33 cellular contexts compared by ENCODE assay signal in the genomic region with DNA sequence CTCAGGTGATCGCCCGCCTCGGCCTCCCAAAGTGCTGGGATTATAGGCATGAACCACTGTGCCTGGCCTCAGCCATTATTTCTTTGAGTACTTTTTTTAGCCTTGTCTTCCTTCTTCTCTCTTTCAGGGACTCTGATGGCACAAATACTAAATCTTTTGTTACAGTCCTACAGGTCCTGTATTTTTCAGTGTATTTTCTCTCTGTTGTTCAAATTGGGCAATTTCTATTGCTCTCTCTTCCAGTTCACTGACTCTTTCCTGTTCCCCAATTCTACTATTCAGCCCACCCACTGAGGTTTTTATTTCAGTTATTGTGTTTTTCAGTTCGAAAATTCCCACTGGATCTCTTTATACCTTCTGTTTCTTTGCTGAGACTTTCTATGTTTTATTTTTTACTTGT.
"Had no signal": no experiment of that assay in that cellular context is flagged by ENCODE, and none has a peak within 500 bp of the region (broad histone marks: within the 10 kb centered on the region; RNA-seq: fewer than 3 reads in every experiment).

No MANE protein-coding gene starts in this region.

- ATAC-seq: activated CD4-positive, alpha-beta T cell treated with anti-CD3 and anti-CD28 coated beads for 36 hours; activated CD8-positive, alpha-beta memory T cell treated with anti-CD3 and anti-CD28 coated beads, Interleukin-2, amount 10 ng/mL, durations not matched to agents 7 days and 5 days; activated CD8-positive, alpha-beta T cell treated with anti-CD3 and anti-CD28 coated beads, Interleukin-2, amount 10 ng/mL, durations not matched to agents 7 days and 5 days; activated naive CD8-positive, alpha-beta T cell treated with anti-CD3 and anti-CD28 coated beads, Interleukin-2, amount 50 U/mL, for 24 hours; body of pancreas; effector memory CD8-positive, alpha-beta T cell; foreskin keratinocyte; gastrocnemius medialis; heart left ventricle had no signal

- H3K36me3 Mint-ChIP-seq: activated CD4-positive, alpha-beta memory T cell treated with anti-CD3 and anti-CD28 coated beads for 36 hours; activated CD8-positive, alpha-beta memory T cell treated with anti-CD3 and anti-CD28 coated beads, Interleukin-2, amount 10 ng/mL, durations not matched to agents 7 days and 5 days; activated naive CD4-positive, alpha-beta T cell treated with anti-CD3 and anti-CD28 coated beads, Interleukin-2, amount 50 U/mL, for 24 hours; activated naive CD8-positive, alpha-beta T cell treated with anti-CD3 and anti-CD28 coated beads for 36 hours had no signal

- DNase-seq: activated CD4-positive, alpha-beta memory T cell treated with anti-CD3 and anti-CD28 coated beads for 36 hours; activated CD4-positive, alpha-beta T cell treated with anti-CD3 and anti-CD28 coated beads for 36 hours; activated CD4-positive, alpha-beta T cell treated with anti-CD3 and anti-CD28 coated beads, Interleukin-2, amount 10 ng/mL, durations not matched to agents 24 days and 14 days; activated CD4-positive, CD25-positive, alpha-beta regulatory T cell; activated CD4-positive, CD25-positive, alpha-beta regulatory T cell treated with anti-CD3 and anti-CD28 coated beads, Interleukin-2, amount 50 U/mL, for 72 hours; activated CD8-positive, alpha-beta memory T cell treated with anti-CD3 and anti-CD28 coated beads, Interleukin-2, amount 10 ng/mL, durations not matched to agents 7 days and 5 days; activated CD8-positive, alpha-beta memory T cell treated with anti-CD3 and anti-CD28 coated beads, Interleukin-2, amount 50 U/mL, for 4 hours; activated CD8-positive, alpha-beta T cell treated with anti-CD3 and anti-CD28 coated beads, Interleukin-2, amount 10 ng/mL, durations not matched to agents 7 days and 5 days; activated effector memory CD4-positive, alpha-beta T cell treated with anti-CD3 and anti-CD28 coated beads, Interleukin-2, amount 50 U/mL, for 16 hours; activated naive CD4-positive, alpha-beta T cell treated with anti-CD3 and anti-CD28 coated beads for 36 hours; activated naive CD8-positive, alpha-beta T cell treated with anti-CD3 and anti-CD28 coated beads for 36 hours; activated naive CD8-positive, alpha-beta T cell treated with anti-CD3 and anti-CD28 coated beads, Interleukin-2, amount 50 U/mL, for 24 hours; activated T-cell treated with anti-CD3 and anti-CD28 coated beads, Interleukin-2, amount 50 U/mL, for 1 hour; activated T-cell treated with anti-CD3 and anti-CD28 coated beads, Interleukin-2, amount 50 U/mL, for 48 hours; adrenal gland; amygdala; aorta; body of pancreas; caudate nucleus; cortex of kidney; dermis blood vessel endothelial cell; effector CD4-positive, alpha-beta T cell; effector memory CD8-positive, alpha-beta T cell; erythroblast; foreskin keratinocyte; gastrocnemius medialis; glutamatergic neuron; T-helper 2 cell had no signal

- H3K27me3 Mint-ChIP-seq: activated CD4-positive, alpha-beta memory T cell treated with anti-CD3 and anti-CD28 coated beads for 36 hours; activated CD4-positive, alpha-beta T cell treated with anti-CD3 and anti-CD28 coated beads for 36 hours; activated naive CD4-positive, alpha-beta T cell treated with anti-CD3 and anti-CD28 coated beads, Interleukin-2, amount 50 U/mL, for 24 hours; activated naive CD8-positive, alpha-beta T cell treated with anti-CD3 and anti-CD28 coated beads for 36 hours; activated naive CD8-positive, alpha-beta T cell treated with anti-CD3 and anti-CD28 coated beads, Interleukin-2, amount 50 U/mL, for 24 hours had no signal

- H3K27ac Mint-ChIP-seq: activated CD4-positive, alpha-beta memory T cell treated with anti-CD3 and anti-CD28 coated beads for 36 hours; activated CD4-positive, alpha-beta T cell treated with anti-CD3 and anti-CD28 coated beads for 36 hours; activated CD4-positive, alpha-beta T cell treated with anti-CD3 and anti-CD28 coated beads, Interleukin-2, amount 10 ng/mL, durations not matched to agents 24 days and 14 days; activated CD8-positive, alpha-beta memory T cell treated with anti-CD3 and anti-CD28 coated beads, Interleukin-2, amount 10 ng/mL, durations not matched to agents 7 days and 5 days; activated CD8-positive, alpha-beta T cell treated with anti-CD3 and anti-CD28 coated beads, Interleukin-2, amount 10 ng/mL, durations not matched to agents 7 days and 5 days; activated naive CD4-positive, alpha-beta T cell treated with anti-CD3 and anti-CD28 coated beads for 36 hours; activated naive CD4-positive, alpha-beta T cell treated with anti-CD3 and anti-CD28 coated beads, Interleukin-2, amount 50 U/mL, for 24 hours; activated naive CD8-positive, alpha-beta T cell treated with anti-CD3 and anti-CD28 coated beads for 36 hours; activated naive CD8-positive, alpha-beta T cell treated with anti-CD3 and anti-CD28 coated beads, Interleukin-2, amount 50 U/mL, for 24 hours; activated T-helper 1 cell treated with anti-CD3 and anti-CD28 coated beads, Interleukin-12 subunit alpha, Interleukin-12 subunit beta, Interleukin-2, Interleukin-4 antibody, amounts not matched to agents 30 ng/mL and 10 ng/mL and 1 ng/mL, durations not matched to agents 14 hours and 24 hours and 36 hours; activated T-helper 2 cell treated with anti-CD3 and anti-CD28 coated beads, Interferon-gamma antibody, Interleukin-2, Interleukin-4, amounts not matched to agents 10 μg/mL and 5 μg/mL and 100 μg/mL, durations not matched to agents 14 hours and 24 hours and 36 hours; effector memory CD8-positive, alpha-beta T cell had no signal

- H3K27ac ChIP-seq: adrenal gland, body of pancreas, esophagus muscularis mucosa, foreskin keratinocyte, gastrocnemius medialis, heart left ventricle had no signal

- H3K4me3 ChIP-seq: adrenal gland, body of pancreas, esophagus muscularis mucosa, gastrocnemius medialis, heart left ventricle had no signal

- H3K4me3 Mint-ChIP-seq: activated CD4-positive, alpha-beta memory T cell treated with anti-CD3 and anti-CD28 coated beads for 36 hours; activated CD4-positive, alpha-beta T cell treated with anti-CD3 and anti-CD28 coated beads for 36 hours; activated CD4-positive, alpha-beta T cell treated with anti-CD3 and anti-CD28 coated beads, Interleukin-2, amount 10 ng/mL, durations not matched to agents 24 days and 14 days; activated CD8-positive, alpha-beta memory T cell treated with anti-CD3 and anti-CD28 coated beads, Interleukin-2, amount 10 ng/mL, durations not matched to agents 7 days and 5 days; activated CD8-positive, alpha-beta T cell treated with anti-CD3 and anti-CD28 coated beads, Interleukin-2, amount 10 ng/mL, durations not matched to agents 7 days and 5 days; activated naive CD4-positive, alpha-beta T cell treated with anti-CD3 and anti-CD28 coated beads for 36 hours; activated naive CD4-positive, alpha-beta T cell treated with anti-CD3 and anti-CD28 coated beads, Interleukin-2, amount 50 U/mL, for 24 hours; activated naive CD8-positive, alpha-beta T cell treated with anti-CD3 and anti-CD28 coated beads for 36 hours; activated naive CD8-positive, alpha-beta T cell treated with anti-CD3 and anti-CD28 coated beads, Interleukin-2, amount 50 U/mL, for 24 hours; activated T-helper 1 cell treated with anti-CD3 and anti-CD28 coated beads, Interleukin-12 subunit alpha, Interleukin-12 subunit beta, Interleukin-2, Interleukin-4 antibody, amounts not matched to agents 30 ng/mL and 10 ng/mL and 1 ng/mL, durations not matched to agents 14 hours and 24 hours and 36 hours; effector memory CD8-positive, alpha-beta T cell had no signal

- H3K4me1 ChIP-seq: adrenal gland, body of pancreas, esophagus muscularis mucosa, foreskin keratinocyte, gastrocnemius medialis, heart left ventricle had no signal

- H3K4me1 Mint-ChIP-seq: activated CD4-positive, alpha-beta T cell treated with anti-CD3 and anti-CD28 coated beads for 36 hours; activated CD4-positive, alpha-beta T cell treated with anti-CD3 and anti-CD28 coated beads, Interleukin-2, amount 10 ng/mL, durations not matched to agents 24 days and 14 days; activated naive CD4-positive, alpha-beta T cell treated with anti-CD3 and anti-CD28 coated beads, Interleukin-2, amount 50 U/mL, for 24 hours; activated naive CD8-positive, alpha-beta T cell treated with anti-CD3 and anti-CD28 coated beads for 36 hours; activated naive CD8-positive, alpha-beta T cell treated with anti-CD3 and anti-CD28 coated beads, Interleukin-2, amount 50 U/mL, for 24 hours had no signal

- H3K9me3 Mint-ChIP-seq: activated CD4-positive, alpha-beta memory T cell treated with anti-CD3 and anti-CD28 coated beads for 36 hours; activated CD4-positive, alpha-beta T cell treated with anti-CD3 and anti-CD28 coated beads, Interleukin-2, amount 10 ng/mL, durations not matched to agents 24 days and 14 days; activated naive CD4-positive, alpha-beta T cell treated with anti-CD3 and anti-CD28 coated beads for 36 hours; activated naive CD4-positive, alpha-beta T cell treated with anti-CD3 and anti-CD28 coated beads, Interleukin-2, amount 50 U/mL, for 24 hours; activated naive CD8-positive, alpha-beta T cell treated with anti-CD3 and anti-CD28 coated beads for 36 hours; activated naive CD8-positive, alpha-beta T cell treated with anti-CD3 and anti-CD28 coated beads, Interleukin-2, amount 50 U/mL, for 24 hours; activated T-helper 1 cell treated with anti-CD3 and anti-CD28 coated beads, Interleukin-12 subunit alpha, Interleukin-12 subunit beta, Interleukin-2, Interleukin-4 antibody, amounts not matched to agents 30 ng/mL and 10 ng/mL and 1 ng/mL, durations not matched to agents 14 hours and 24 hours and 36 hours; activated T-helper 2 cell treated with anti-CD3 and anti-CD28 coated beads, Interferon-gamma antibody, Interleukin-2, Interleukin-4, amounts not matched to agents 10 μg/mL and 5 μg/mL and 100 μg/mL, durations not matched to agents 14 hours and 24 hours and 36 hours; effector memory CD8-positive, alpha-beta T cell had no signal

- H3K36me3 ChIP-seq: adrenal gland, esophagus muscularis mucosa, gastrocnemius medialis, heart left ventricle had no signal

- H3K9me3 ChIP-seq: adrenal gland, body of pancreas, esophagus muscularis mucosa, gastrocnemius medialis, heart left ventricle had no signal

- H3K27me3 ChIP-seq: adrenal gland, body of pancreas, esophagus muscularis mucosa, gastrocnemius medialis, heart left ventricle had no signal
